In genomic region chr6:26537846-26538571, GRCh38 we compare ENCODE assay signal across 1 cellular context.
TF ChIP-seq lines count a peak whose summit lies in the region.

Gene HMGN4, plus strand, starts transcription at chr6:26538366. Its CDS starts 6,841 bp downstream, at chr6:26545207.

TF ChIP-seq in HEK293, 187 proteins besides CTCF, POLR2A, EP300 and RAD21 (continued from another document and continues in another):
- 0 out of 2 replicates have a peak, but pooled peaks have one; percentile 23 for TF ChIP-seq ZBTB6 (tag by site-specific recombination; IDR thresholded peaks at IDR 0.05)
- TF ChIP-seq ZNF274 (IDR thresholded peaks at IDR 0.05; ENCODE audit: low read length): no peak
- TF ChIP-seq ZNF274 (tag by site-specific recombination; IDR thresholded peaks at IDR 0.05; ENCODE audit: borderline replicate concordance): no peak
- TF ChIP-seq ZBTB21 (tag by site-specific recombination; IDR thresholded peaks at IDR 0.05): no peak; the same call in none of the 2 replicates
- peak; percentile 9; the same call in 1 of the 2 replicates for TF ChIP-seq ZNF660 (tag by site-specific recombination; IDR thresholded peaks at IDR 0.05)
- TF ChIP-seq KLF1 (tag by site-specific recombination; IDR thresholded peaks at IDR 0.05): peak; percentile 71
- peak; percentile 13; the same call in 1 of the 2 replicates for TF ChIP-seq PRDM10 (tag by site-specific recombination; IDR thresholded peaks at IDR 0.05)
- TF ChIP-seq ZNF513 (tag by site-specific recombination; IDR thresholded peaks at IDR 0.05): 0 out of 2 replicates have a peak, but pooled peaks have one; percentile 22
- TF ChIP-seq ZNF664 (tag by site-specific recombination; IDR thresholded peaks at IDR 0.05): no peak
- peak; percentile 56; the same call in 1 of the 2 replicates for TF ChIP-seq ZBTB44 (tag by site-specific recombination; IDR thresholded peaks at IDR 0.05)
- peak; percentile 80 for TF ChIP-seq SP2 (tag by site-specific recombination; IDR thresholded peaks at IDR 0.05)
- peak; percentile 89 for TF ChIP-seq KLF8 (tag by site-specific recombination; IDR thresholded peaks at IDR 0.05)
- TF ChIP-seq ZFHX2 (tag by site-specific recombination; conservative IDR thresholded peaks at IDR 0.05): peak; percentile 74
- peak; percentile 94 for TF ChIP-seq ZBTB11 (tag by site-specific recombination; conservative IDR thresholded peaks at IDR 0.05; ENCODE audit: low read depth)
- TF ChIP-seq ZNF350 (tag by site-specific recombination; IDR thresholded peaks at IDR 0.05): no peak
- no peak for TF ChIP-seq ZNF175 (tag by site-specific recombination; IDR thresholded peaks at IDR 0.05)
- 0 out of 2 replicates have a peak, but pooled peaks have one; percentile 0 for TF ChIP-seq BCL11B (tag by site-specific recombination; IDR thresholded peaks at IDR 0.05; ENCODE audit: low read depth)
- no peak for TF ChIP-seq RBAK (tag by site-specific recombination; IDR thresholded peaks at IDR 0.05)
- no peak; the same call in 1 of the 2 replicates for TF ChIP-seq ZNF449 (tag by site-specific recombination; IDR thresholded peaks at IDR 0.05)
- TF ChIP-seq ZNF561 (tag by site-specific recombination; IDR thresholded peaks at IDR 0.05; ENCODE audit: borderline replicate concordance): peak; percentile 93
- TF ChIP-seq MYNN (tag by site-specific recombination; IDR thresholded peaks at IDR 0.05; ENCODE audit: borderline replicate concordance): 0 out of 2 replicates have a peak, but pooled peaks have one; percentile 16
- no peak; the same call in 1 of the 2 replicates for TF ChIP-seq ZNF394 (tag by site-specific recombination; IDR thresholded peaks at IDR 0.05; ENCODE audit: borderline replicate concordance)
- TF ChIP-seq BCL6B (tag by site-specific recombination; IDR thresholded peaks at IDR 0.05): no peak
- no peak for TF ChIP-seq ZNF292 (tag by site-specific recombination; IDR thresholded peaks at IDR 0.05; ENCODE audit: borderline replicate concordance, low read depth)
- TF ChIP-seq ZFP41 (tag by site-specific recombination; IDR thresholded peaks at IDR 0.05; ENCODE audit: borderline replicate concordance): no peak
- no peak for TF ChIP-seq TRIM28 (IDR thresholded peaks at IDR 0.05; ENCODE audit: borderline replicate concordance, low read length)
- TF ChIP-seq EGR2 (tag by site-specific recombination; IDR thresholded peaks at IDR 0.05; ENCODE audit: low read depth): no peak; the same call in 1 of the 2 replicates
- no peak for TF ChIP-seq GLI2 (tag by site-specific recombination; IDR thresholded peaks at IDR 0.05; ENCODE audit: borderline replicate concordance, low read depth)
- TF ChIP-seq ZNF768 (tag by site-specific recombination; IDR thresholded peaks at IDR 0.05): 0 out of 2 replicates have a peak, but pooled peaks have one; percentile 1
- TF ChIP-seq ZNF112 (tag by site-specific recombination; IDR thresholded peaks at IDR 0.05): no peak
- TF ChIP-seq ZNF157 (tag by site-specific recombination; IDR thresholded peaks at IDR 0.05): no peak
- 0 out of 2 replicates have a peak, but pooled peaks have one; percentile 2 for TF ChIP-seq ZNF366 (tag by site-specific recombination; conservative IDR thresholded peaks at IDR 0.05)
- no peak for TF ChIP-seq ZNF148 (tag by site-specific recombination; IDR thresholded peaks at IDR 0.05; ENCODE audit: borderline replicate concordance)
- no peak for TF ChIP-seq SCRT1 (tag by site-specific recombination; IDR thresholded peaks at IDR 0.05; ENCODE audit: borderline replicate concordance)
- TF ChIP-seq ZNF530 (tag by site-specific recombination; IDR thresholded peaks at IDR 0.05; ENCODE audit: low read depth): no peak
- TF ChIP-seq ZNF398 (tag by site-specific recombination; IDR thresholded peaks at IDR 0.05): no peak
- no peak for TF ChIP-seq GFI1B (tag by site-specific recombination; IDR thresholded peaks at IDR 0.05)
- TF ChIP-seq ZNF266 (tag by site-specific recombination; IDR thresholded peaks at IDR 0.05; ENCODE audit: low read depth): no peak
- TF ChIP-seq ZNF10 (tag by site-specific recombination; IDR thresholded peaks at IDR 0.05): no peak
- no peak for TF ChIP-seq ZNF544 (tag by site-specific recombination; IDR thresholded peaks at IDR 0.05)
- TF ChIP-seq ZNF302 (tag by site-specific recombination; IDR thresholded peaks at IDR 0.05; ENCODE audit: low read depth): no peak
- no peak for TF ChIP-seq PRDM1 (tag by site-specific recombination; IDR thresholded peaks at IDR 0.05)
